Comparison of ENCODE assay signal across 8 cellular contexts in genomic region chr7:91264083-91264923, GRCh38. TPM values are rescaled to one million over a fixed set of nuclear protein-coding genes. Genes with fewer than 3 reads are reported as not detected.
DNase-seq lines count a peak whose midpoint lies in the region; TF ChIP-seq lines count a peak whose summit lies in the region.

Gene FZD1, plus strand, starts transcription at chr7:91264433. Its CDS starts 448 bp downstream, at chr7:91264881.

- no peaks in the 10 kb centered on the region for H3K27me3 Mint-ChIP-seq in osteocyte (ENCODE audit: unreplicated experiment)

- peak within 1 kb of the TSS; percentile 90 for H3K9ac ChIP-seq in adipocyte (ENCODE audit: low read length)

- H3K27ac ChIP-seq in Peyer's patch (peak within 1 kb of the TSS; percentile 75 to 96 (median 90)), urinary bladder (ENCODE audit: low read depth) (peak within 1 kb of the TSS; percentile 93)

- H3K36me3 ChIP-seq in H7 (replicated peaks; ENCODE audit: control insufficient read depth, insufficient read depth, low read length): no peaks in the 10 kb centered on the region
- H3K36me3 ChIP-seq in Peyer's patch: no peaks in the 10 kb centered on the region
- no peaks in the 10 kb centered on the region for H3K36me3 ChIP-seq in adipocyte (ENCODE audit: control insufficient read depth, insufficient read depth, low read length, severe bottlenecking)
- no peaks in the 10 kb centered on the region for H3K36me3 ChIP-seq in urinary bladder (ENCODE audit: insufficient read depth)

- H3K27me3 ChIP-seq in H7 (ENCODE audit: control insufficient read depth, insufficient read depth, low read length): peaks cover 79% of the 10 kb centered on the region
- no peaks in the 10 kb centered on the region for H3K27me3 ChIP-seq in Peyer's patch
- no peaks in the 10 kb centered on the region for H3K27me3 ChIP-seq in adipocyte (replicated peaks; ENCODE audit: control insufficient read depth, insufficient read depth, low read length)

- peak; percentile 95 for DNase-seq in GM03348 (ENCODE audit: low spot score)
- peak; percentile 92 for DNase-seq in H7
- peak; percentile 97 to 98 for DNase-seq in Kasumi-1 (lab: John Stamatoyannopoulos, UW)
- peak; percentile 59 to 96 (median 95) for DNase-seq in Peyer's patch
- peak; percentile 100 for DNase-seq in adipocyte (ENCODE audit: low read depth)
- peak; percentile 97 for DNase-seq in cardiac septum (ENCODE audit: low spot score)
- DNase-seq in osteocyte (ENCODE audit: extremely low spot score, unreplicated experiment): peak; percentile 99

- peak; percentile 34 to 74 for TF ChIP-seq POLR2A in Peyer's patch (IDR thresholded peaks at IDR 0.05)

- intact Hi-C loops in cardiac septum (cut with DNase I): loop anchor here (2.0 to 10.0 kb wide), 3 partner anchors 180 to 610 kb away; no protein-coding TSS in a partner anchor

- no peaks in the 10 kb centered on the region for H3K9me3 Mint-ChIP-seq in osteocyte (ENCODE audit: unreplicated experiment)

- H3K4me3 ChIP-seq in H7 (ENCODE audit: insufficient read depth, low read depth, low read length) (peak within 1 kb of the TSS; percentile 63), Peyer's patch (peak within 1 kb of the TSS; percentile 63 to 90 (median 80)), adipocyte (ENCODE audit: low read length) (peak within 1 kb of the TSS; percentile 92), urinary bladder (ENCODE audit: low read depth, low read length) (peak within 1 kb of the TSS; percentile 79)

- H3K9me3 ChIP-seq in Peyer's patch: no peaks in the 10 kb centered on the region
- H3K9me3 ChIP-seq in adipocyte (ENCODE audit: control insufficient read depth, low read length): no peaks in the 10 kb centered on the region

- peak within 1 kb of the TSS; percentile 95 for H3K27ac Mint-ChIP-seq in osteocyte (ENCODE audit: unreplicated experiment)

- peak within 1 kb of the TSS; percentile 91 for H3K4me3 Mint-ChIP-seq in osteocyte (ENCODE audit: unreplicated experiment)

- under 1% methylated on average over 88 of the region's 89 CpGs for WGBS in urinary bladder

- H3K36me3 Mint-ChIP-seq in osteocyte (ENCODE audit: unreplicated experiment): peaks cover 4% of the 10 kb centered on the region

- TF ChIP-seq CTCF in Peyer's patch (IDR thresholded peaks at IDR 0.05) (peak in 2 of 6 experiments; percentile 3 to 17), osteocyte (IDR thresholded peaks at IDR 0.05) (no peak)

- peaks cover 0 to 29% (median 8%) of the 10 kb centered on the region in 4 donors for H3K4me1 ChIP-seq in Peyer's patch
- peaks cover 32% of the 10 kb centered on the region for H3K4me1 ChIP-seq in adipocyte (ENCODE audit: control insufficient read depth, insufficient read depth, low read length)
- no peaks in the 10 kb centered on the region for H3K4me1 ChIP-seq in urinary bladder (ENCODE audit: insufficient read depth)

- H3K4me1 Mint-ChIP-seq in osteocyte (ENCODE audit: unreplicated experiment): peaks cover 44% of the 10 kb centered on the region

RNA-seq across cellular contexts. Expression of gene FZD1, which starts in this region (rescaled TPM):
- total RNA-seq in H7 (2014; rRNA removed; shearing (Covaris generic)): 1.5 and 1.9 TPM in 2 replicates
- total RNA-seq in Peyer's patch: 10 to 100 TPM in 2 of 4 donors, 1 to 10 TPM in 2; 1.7 to 12.6 (median 8.9) TPM
- total RNA-seq in cardiac septum: 23.1 TPM
- 19.4 and 20.0 TPM in 2 replicates for total RNA-seq in osteocyte
- total RNA-seq in urinary bladder: 25.1 TPM
- 18.7 TPM for polyA plus RNA-seq in urinary bladder

Comparison
In these comparisons a context has a peak if more than half of its experiments do, and no peak if none do; other contexts are left out.
1. Peak in every context shown above with its lines: DNase-seq, H3K4me3 ChIP-seq and H3K27ac ChIP-seq.